20 cellular contexts compared by ENCODE assay signal in genomic region chr12:67327466-67327865, GRCh38. TPM values are rescaled to one million over a fixed set of nuclear protein-coding genes. Genes with fewer than 3 reads are reported as not detected.
DNase-seq lines count a peak whose midpoint lies in the region; ATAC-seq lines count a peak whose summit lies in the region.
"Had no signal": no experiment of that assay in that cellular context is flagged by ENCODE, and none has a peak within 500 bp of the region (broad histone marks: within the 10 kb centered on the region; RNA-seq: fewer than 3 reads in every experiment).

No MANE protein-coding gene starts in this region.

- peaks cover 3% of the 10 kb centered on the region for H3K9me3 Mint-ChIP-seq in memory B cell

- no peaks in the 10 kb centered on the region for H3K36me3 Mint-ChIP-seq in memory B cell
- H3K36me3 Mint-ChIP-seq: CD8-positive, alpha-beta memory T cell; T-cell had no signal

- peak overlapping the region; percentile 3 for H3K27ac Mint-ChIP-seq in memory B cell
- H3K27ac Mint-ChIP-seq: T-cell had no signal

- H3K4me1 Mint-ChIP-seq in memory B cell = peaks cover 3% of the 10 kb centered on the region

- no peak for ATAC-seq in memory B cell (ENCODE audit: low read depth)
- no peak for ATAC-seq in HG03457 (IDR thresholded peaks at IDR 0.05; ENCODE audit: unreplicated experiment)
- no peak for ATAC-seq in GM21381 (IDR thresholded peaks at IDR 0.05; ENCODE audit: unreplicated experiment)
- ATAC-seq: Right ventricle myocardium inferior, T-cell had no signal

- DNase-seq in NCI-H2171 treated with DMSO at 0.1 percent for 48 hours (lab: John Stamatoyannopoulos, UW) = peak; percentile 41
- no peak for DNase-seq in NCI-H2171 (lab: John Stamatoyannopoulos, UW)
- DNase-seq in LHCN-M2 (ENCODE audit: low read depth) = peak; percentile 56
- peak; percentile 8 for DNase-seq in NCI-H345 treated with DMSO at 0.1 percent for 48 hours (lab: John Stamatoyannopoulos, UW; ENCODE audit: unreplicated experiment)
- no peak for DNase-seq in memory B cell (ENCODE audit: low spot score in 2 of 2)
- DNase-seq in NCI-H69 (lab: John Stamatoyannopoulos, UW) = no peak
- DNase-seq: ACHN; C1 segment of cervical spinal cord; CD8-positive, alpha-beta memory T cell; DND-41; GM23248; HCEC 1CT; IMR-90; NCI-H1436 treated with DMSO at 0.1 percent for 48 hours; NCI-H446 treated with DMSO at 0.1 percent for 48 hours; SK-N-SH; T-cell had no signal

- H3K4me3 Mint-ChIP-seq in memory B cell = no peak overlapping the region
- H3K4me3 Mint-ChIP-seq: CD8-positive, alpha-beta memory T cell; T-cell had no signal

- no peaks in the 10 kb centered on the region for H3K27me3 Mint-ChIP-seq in memory B cell
- H3K27me3 Mint-ChIP-seq: CD8-positive, alpha-beta memory T cell; T-cell had no signal

RNA-seq across cellular contexts. Expression of gene CAND1, which starts 58.3 kb away (rescaled TPM):
- 84.5 and 91.4 TPM in 2 replicates for total RNA-seq in LHCN-M2 (2014; rRNA removed)
- polyA plus RNA-seq in LHCN-M2 (2012) = 37.1 TPM

Comparison
In these comparisons a context has a peak if more than half of its experiments do, and no peak if none do; other contexts are left out.
1. DNase-seq: peak in NCI-H2171 treated with DMSO at 0.1 percent for 48 hours (single experiment), LHCN-M2 (single experiment) and NCI-H345 treated with DMSO at 0.1 percent for 48 hours (single experiment); none in NCI-H2171 (single experiment), memory B cell (0 of 2) and NCI-H69 (single experiment).